In genomic region chr3:12579456-12579855, GRCh38 we compare ENCODE assay signal across 18 cellular contexts. TPM values are rescaled to one million over a fixed set of nuclear protein-coding genes. Genes with fewer than 3 reads are reported as not detected.
DNase-seq lines count a peak whose midpoint lies in the region; ATAC-seq and TF ChIP-seq lines count a peak whose summit lies in the region.
"Had no signal": no experiment of that assay in that cellular context is flagged by ENCODE, and none has a peak within 500 bp of the region (broad histone marks: within the 10 kb centered on the region; RNA-seq: fewer than 3 reads in every experiment).

No MANE protein-coding gene starts in this region.

- H3K36me3 Mint-ChIP-seq in activated T-cell treated with anti-CD3 and anti-CD28 coated beads, Interleukin-2, amount 50 U/mL, for 24 hours (ENCODE audit: low read depth): peaks cover 94% of the 10 kb centered on the region
- H3K36me3 Mint-ChIP-seq in endothelial cell (ENCODE audit: low read depth, unreplicated experiment): peaks cover 51% of the 10 kb centered on the region

- no peaks in the 10 kb centered on the region for H3K9me3 ChIP-seq in PC-3 (ENCODE audit: low read length)
- H3K9me3 ChIP-seq in gastrocnemius medialis: no peaks in the 10 kb centered on the region
- H3K9me3 ChIP-seq: right lobe of liver had no signal

- H4K20me1 ChIP-seq in PC-3 (ENCODE audit: low read length): no peaks in the 10 kb centered on the region

- no peak for DNase-seq in activated T-cell treated with anti-CD3 and anti-CD28 coated beads, Interleukin-2, amount 50 U/mL, for 24 hours
- DNase-seq in activated T-cell treated with anti-CD3 and anti-CD28 coated beads for 4 hours (no peak), PC-3 (no peak), endothelial cell (ENCODE audit: low spot score) (no peak), gastrocnemius medialis (no peak), islet precursor cell (no peak)
- DNase-seq: ACHN; activated CD4-positive, alpha-beta T cell treated with anti-CD3 and anti-CD28 coated beads, Interleukin-2, amount 50 U/mL, for 4 hours; heart left ventricle; left colon; NCI-H1105 treated with DMSO at 0.1 percent for 48 hours; right lobe of liver; Right ventricle myocardium superior had no signal

- peaks cover 6% of the 10 kb centered on the region for H3K9me3 Mint-ChIP-seq in activated T-cell treated with anti-CD3 and anti-CD28 coated beads, Interleukin-2, amount 50 U/mL, for 24 hours
- no peaks in the 10 kb centered on the region for H3K9me3 Mint-ChIP-seq in endothelial cell (ENCODE audit: unreplicated experiment)

- TF ChIP-seq CTCF in PC-3 (conservative IDR thresholded peaks at IDR 0.05; ENCODE audit: low read depth, low read length): no peak
- TF ChIP-seq CTCF in endothelial cell (IDR thresholded peaks at IDR 0.05; ENCODE audit: unreplicated experiment): no peak
- no peak for TF ChIP-seq CTCF in gastrocnemius medialis (IDR thresholded peaks at IDR 0.05 in 4 of 5, conservative IDR thresholded peaks at IDR 0.05 in 1 of 5)

- peaks cover 63% of the 10 kb centered on the region for H3K36me3 ChIP-seq in PC-3 (ENCODE audit: low read depth, low read length)
- peaks cover 0 to 68% of the 10 kb centered on the region in 2 donors for H3K36me3 ChIP-seq in gastrocnemius medialis

- intact Hi-C loops in PC-3 (cut with micrococcal nuclease) (no loop called here), gastrocnemius medialis (cut with DNase I; ENCODE audit: low total_unique reads) (no loop called here)

- no peak overlapping the region for H3K4me3 ChIP-seq in PC-3 (ENCODE audit: low read length)
- no peak overlapping the region for H3K4me3 ChIP-seq in gastrocnemius medialis
- H3K4me3 ChIP-seq: heart left ventricle, K562, right lobe of liver had no signal

- no peak overlapping the region for H3K4me3 Mint-ChIP-seq in activated T-cell treated with anti-CD3 and anti-CD28 coated beads, Interleukin-2, amount 50 U/mL, for 24 hours
- H3K4me3 Mint-ChIP-seq in endothelial cell (ENCODE audit: unreplicated experiment): no peak overlapping the region

- no peak overlapping the region for H3K9ac ChIP-seq in PC-3 (ENCODE audit: low read length)

- no peak overlapping the region for H2AFZ ChIP-seq in PC-3 (ENCODE audit: low read length)

- no peak for ATAC-seq in PC-3
- no peak for ATAC-seq in gastrocnemius medialis
- no peak for ATAC-seq in HG03432 (IDR thresholded peaks at IDR 0.05; ENCODE audit: unreplicated experiment)
- ATAC-seq in GM19035 (IDR thresholded peaks at IDR 0.05; ENCODE audit: unreplicated experiment): no peak
- ATAC-seq: K562, left colon had no signal

- CTCF ChIA-PET in PC-3 (lab: Charles Lee): no interaction called here

- no peaks in the 10 kb centered on the region for H3K79me2 ChIP-seq in PC-3 (ENCODE audit: low read length)

- TF ChIP-seq POLR2A in gastrocnemius medialis (IDR thresholded peaks at IDR 0.05): no peak

- POLR2A ChIA-PET in PC-3 (lab: Charles Lee; ENCODE audit: unreplicated experiment): no interaction called here

- H3K4me1 Mint-ChIP-seq in activated T-cell treated with anti-CD3 and anti-CD28 coated beads, Interleukin-2, amount 50 U/mL, for 24 hours (ENCODE audit: low read depth): peaks cover 2% of the 10 kb centered on the region
- peaks cover 16% of the 10 kb centered on the region for H3K4me1 Mint-ChIP-seq in endothelial cell (ENCODE audit: unreplicated experiment)

- H3K27me3 Mint-ChIP-seq in activated T-cell treated with anti-CD3 and anti-CD28 coated beads, Interleukin-2, amount 50 U/mL, for 24 hours: no peaks in the 10 kb centered on the region
- H3K27me3 Mint-ChIP-seq in endothelial cell (ENCODE audit: unreplicated experiment): peaks cover 10% of the 10 kb centered on the region

- no TSS peak for BruUV-seq in PC-3 (replicated peaks; lab: Mats Ljungman, UMichigan)

- H3K27ac ChIP-seq in PC-3 (ENCODE audit: low read length) (peak overlapping the region; percentile 21; the same call in 1 of the 2 replicates), gastrocnemius medialis (peak overlapping the region in 3 of 4 donors; percentile 31 to 54 (median 48))
- H3K27ac ChIP-seq: right lobe of liver had no signal

- peaks cover 5% of the 10 kb centered on the region for H3F3A ChIP-seq in PC-3 (ENCODE audit: low read length, unreplicated experiment)

- no peaks in the 10 kb centered on the region for H3K9me2 ChIP-seq in PC-3 (replicated peaks; ENCODE audit: low read length)

- H3K27me3 ChIP-seq in PC-3 (ENCODE audit: low read length): no peaks in the 10 kb centered on the region
- H3K27me3 ChIP-seq in gastrocnemius medialis: no peaks in the 10 kb centered on the region
- H3K27me3 ChIP-seq: heart left ventricle, right lobe of liver had no signal

- H3K27ac Mint-ChIP-seq in activated T-cell treated with anti-CD3 and anti-CD28 coated beads, Interleukin-2, amount 50 U/mL, for 24 hours: peak overlapping the region; percentile 86
- peak overlapping the region; percentile 81 for H3K27ac Mint-ChIP-seq in endothelial cell (ENCODE audit: unreplicated experiment)

- in situ Hi-C loops in gastrocnemius medialis (cut with MboI; ENCODE audit: low sequenced_read_pairs in 4 of 4): no loop called here

- H3K4me2 ChIP-seq in PC-3 (ENCODE audit: low read length): no peak overlapping the region

- H3K4me1 ChIP-seq in PC-3 (ENCODE audit: insufficient read depth, low read length) (0 out of 2 replicates have a peak, but pooled peaks cover 6% of the 10 kb centered on the region), gastrocnemius medialis (no peaks in the 10 kb centered on the region)

RNA-seq across cellular contexts. Expression of gene MKRN2, which starts 22.6 kb away (rescaled TPM):
- total RNA-seq in PC-3 (2014; rRNA removed) (41.6 and 45.8 TPM in 2 replicates), endothelial cell (ENCODE audit: unreplicated experiment) (22.0 TPM), gastrocnemius medialis (10 to 100 TPM; 14.8 to 29.9 (median 25.1) TPM)

RNA-seq across cellular contexts. Expression of gene MKRN2OS, which starts 34.2 kb away (rescaled TPM):
- total RNA-seq in PC-3 (2014; rRNA removed): 6.6 and 7.9 TPM in 2 replicates
- not detected for total RNA-seq in endothelial cell (ENCODE audit: unreplicated experiment)
- under 1 TPM in 1 of 4 donors, not detected in 3; 0.95 TPM for total RNA-seq in gastrocnemius medialis
- total RNA-seq: myocyte; Right ventricle myocardium superior; T-helper 2 cell treated with Interferon-gamma antibody and Interleukin-4, amounts not matched to agents 100 ng/mL and 5 ng/mL, for 36 hours had no signal
